ENCODE assay signal across 12 cellular contexts in genomic region chr11:111922803-111923202, GRCh38. TPM values are rescaled to one million over a fixed set of nuclear protein-coding genes. Genes with fewer than 3 reads are reported as not detected.
DNase-seq lines count a peak whose midpoint lies in the region; ATAC-seq and TF ChIP-seq lines count a peak whose summit lies in the region.
"Had no signal": no experiment of that assay in that cellular context is flagged by ENCODE, and none has a peak within 500 bp of the region (broad histone marks: within the 10 kb centered on the region; RNA-seq: fewer than 3 reads in every experiment).

No MANE protein-coding gene starts in this region.

- H3K27ac Mint-ChIP-seq in stimulated activated naive CD8-positive, alpha-beta T cell treated with anti-CD3 and anti-CD28 coated beads, Interleukin-15, Interleukin-2, amounts not matched to agents 100 ng/mL and 50 ng/mL, for 24 hours: peak overlapping the region; percentile 54
- no peak overlapping the region for H3K27ac Mint-ChIP-seq in stimulated activated naive CD8-positive, alpha-beta T cell treated with anti-CD3 and anti-CD28 coated beads, Interleukin-15, amount 100 ng/mL, for 72 hours
- H3K27ac Mint-ChIP-seq: activated naive CD4-positive, alpha-beta T cell treated with anti-CD3 and anti-CD28 coated beads, Interleukin-2, amount 50 U/mL, for 24 hours; CD4-positive, alpha-beta T cell; natural killer cell had no signal

- no peaks in the 10 kb centered on the region for H3K36me3 Mint-ChIP-seq in stimulated activated naive CD8-positive, alpha-beta T cell treated with anti-CD3 and anti-CD28 coated beads, Interleukin-15, Interleukin-2, amounts not matched to agents 100 ng/mL and 50 ng/mL, for 24 hours (ENCODE audit: low read depth)
- H3K36me3 Mint-ChIP-seq: activated naive CD4-positive, alpha-beta T cell treated with anti-CD3 and anti-CD28 coated beads, Interleukin-2, amount 50 U/mL, for 24 hours; natural killer cell had no signal

- peaks cover 7% of the 10 kb centered on the region for H3K27me3 Mint-ChIP-seq in stimulated activated naive CD8-positive, alpha-beta T cell treated with anti-CD3 and anti-CD28 coated beads, Interleukin-15, Interleukin-2, amounts not matched to agents 100 ng/mL and 50 ng/mL, for 24 hours
- peaks cover 22% of the 10 kb centered on the region for H3K27me3 Mint-ChIP-seq in stimulated activated naive CD8-positive, alpha-beta T cell treated with anti-CD3 and anti-CD28 coated beads, Interleukin-15, amount 100 ng/mL, for 72 hours
- H3K27me3 Mint-ChIP-seq: activated naive CD4-positive, alpha-beta T cell treated with anti-CD3 and anti-CD28 coated beads, Interleukin-2, amount 50 U/mL, for 24 hours had no signal

- TF ChIP-seq CTCF in epithelial cell of esophagus (IDR thresholded peaks at IDR 0.05; ENCODE audit: insufficient read depth, low read depth, low read length, missing control alignments): no peak

- H3K4me3 Mint-ChIP-seq in stimulated activated naive CD8-positive, alpha-beta T cell treated with anti-CD3 and anti-CD28 coated beads, Interleukin-15, Interleukin-2, amounts not matched to agents 100 ng/mL and 50 ng/mL, for 24 hours: no peak overlapping the region
- H3K4me3 Mint-ChIP-seq in stimulated activated naive CD8-positive, alpha-beta T cell treated with anti-CD3 and anti-CD28 coated beads, Interleukin-15, amount 100 ng/mL, for 72 hours: no peak overlapping the region
- H3K4me3 Mint-ChIP-seq: activated naive CD4-positive, alpha-beta T cell treated with anti-CD3 and anti-CD28 coated beads, Interleukin-2, amount 50 U/mL, for 24 hours; CD4-positive, alpha-beta T cell; natural killer cell had no signal

- no peaks in the 10 kb centered on the region for H3K9me3 Mint-ChIP-seq in stimulated activated naive CD8-positive, alpha-beta T cell treated with anti-CD3 and anti-CD28 coated beads, Interleukin-15, Interleukin-2, amounts not matched to agents 100 ng/mL and 50 ng/mL, for 24 hours
- no peaks in the 10 kb centered on the region for H3K9me3 Mint-ChIP-seq in stimulated activated naive CD8-positive, alpha-beta T cell treated with anti-CD3 and anti-CD28 coated beads, Interleukin-15, amount 100 ng/mL, for 72 hours
- H3K9me3 Mint-ChIP-seq: activated naive CD4-positive, alpha-beta T cell treated with anti-CD3 and anti-CD28 coated beads, Interleukin-2, amount 50 U/mL, for 24 hours; CD4-positive, alpha-beta T cell; natural killer cell had no signal

- H3K4me3 ChIP-seq in epithelial cell of esophagus (ENCODE audit: low read length): no peak overlapping the region

- no peak for ATAC-seq in stimulated activated naive CD8-positive, alpha-beta T cell treated with anti-CD3 and anti-CD28 coated beads, Interleukin-15, amount 100 ng/mL, for 72 hours
- ATAC-seq in HG02852 (IDR thresholded peaks at IDR 0.05; ENCODE audit: unreplicated experiment): no peak
- ATAC-seq in HG03571 (IDR thresholded peaks at IDR 0.05; ENCODE audit: unreplicated experiment): no peak
- ATAC-seq: natural killer cell had no signal

- no peak for DNase-seq in stimulated activated naive CD8-positive, alpha-beta T cell treated with anti-CD3 and anti-CD28 coated beads, Interleukin-15, amount 100 ng/mL, for 72 hours
- DNase-seq in epithelial cell of esophagus (ENCODE audit: low read depth) (peak; percentile 75), myocyte (ENCODE audit: low read depth) (peak; percentile 89), NCI-H1105 (lab: John Stamatoyannopoulos, UW) (no peak), HPDE6-E6E7 (ENCODE audit: extremely low spot score) (no peak)
- DNase-seq: CD4-positive, alpha-beta T cell; natural killer cell had no signal

- peaks cover 25% of the 10 kb centered on the region for H3K4me1 Mint-ChIP-seq in stimulated activated naive CD8-positive, alpha-beta T cell treated with anti-CD3 and anti-CD28 coated beads, Interleukin-15, Interleukin-2, amounts not matched to agents 100 ng/mL and 50 ng/mL, for 24 hours (ENCODE audit: low read depth)
- peaks cover 37% of the 10 kb centered on the region for H3K4me1 Mint-ChIP-seq in stimulated activated naive CD8-positive, alpha-beta T cell treated with anti-CD3 and anti-CD28 coated beads, Interleukin-15, amount 100 ng/mL, for 72 hours

RNA-seq across cellular contexts. Expression of gene C11orf52, which starts 4.1 kb away (rescaled TPM):
- 0.70 and 1.7 TPM in 2 replicates for total RNA-seq in myocyte
- polyA plus RNA-seq in myocyte (2012): 3.7 TPM
- total RNA-seq: CD4-positive, alpha-beta T cell; natural killer cell; T-helper 2 cell treated with Interferon-gamma antibody and Interleukin-4, amounts not matched to agents 100 ng/mL and 5 ng/mL, for 36 hours had no signal

RNA-seq across cellular contexts. Expression of gene HSPB2, which starts 10.3 kb away (rescaled TPM):
- 14.6 and 15.6 TPM in 2 replicates for total RNA-seq in myocyte
- polyA plus RNA-seq in myocyte (2012): 67.7 TPM
- total RNA-seq: CD4-positive, alpha-beta T cell; natural killer cell; T-helper 2 cell treated with Interferon-gamma antibody and Interleukin-4, amounts not matched to agents 100 ng/mL and 5 ng/mL, for 36 hours had no signal

RNA-seq across cellular contexts. Expression of gene CRYAB, which starts 11.2 kb away (rescaled TPM):
- total RNA-seq in myocyte: 182 and 268 TPM in 2 replicates
- polyA plus RNA-seq in myocyte (2012): 1,070 TPM
- total RNA-seq: CD4-positive, alpha-beta T cell; natural killer cell; T-helper 2 cell treated with Interferon-gamma antibody and Interleukin-4, amounts not matched to agents 100 ng/mL and 5 ng/mL, for 36 hours had no signal

RNA-seq across cellular contexts. Expression of gene DIXDC1, which starts 14.3 kb away (rescaled TPM):
- total RNA-seq in myocyte: 17.7 and 19.6 TPM in 2 replicates
- 15.9 TPM for polyA plus RNA-seq in myocyte (2012)

RNA-seq across cellular contexts. Expression of gene CFAP68, which starts 43.5 kb away (rescaled TPM):
- total RNA-seq in myocyte: 25.7 and 33.1 TPM in 2 replicates
- 32.0 TPM for polyA plus RNA-seq in myocyte (2012)

Comparison
In these comparisons a context has a peak if more than half of its experiments do, and no peak if none do; other contexts are left out.
1. DNase-seq: peak in epithelial cell of esophagus (single experiment) and myocyte (single experiment); none in stimulated activated naive CD8-positive, alpha-beta T cell treated with anti-CD3 and anti-CD28 coated beads, Interleukin-15, amount 100 ng/mL, for 72 hours (0 of 2), NCI-H1105 (single experiment) and HPDE6-E6E7 (single experiment).